ENCODE assay signal across 16 cellular contexts in the genomic region with DNA sequence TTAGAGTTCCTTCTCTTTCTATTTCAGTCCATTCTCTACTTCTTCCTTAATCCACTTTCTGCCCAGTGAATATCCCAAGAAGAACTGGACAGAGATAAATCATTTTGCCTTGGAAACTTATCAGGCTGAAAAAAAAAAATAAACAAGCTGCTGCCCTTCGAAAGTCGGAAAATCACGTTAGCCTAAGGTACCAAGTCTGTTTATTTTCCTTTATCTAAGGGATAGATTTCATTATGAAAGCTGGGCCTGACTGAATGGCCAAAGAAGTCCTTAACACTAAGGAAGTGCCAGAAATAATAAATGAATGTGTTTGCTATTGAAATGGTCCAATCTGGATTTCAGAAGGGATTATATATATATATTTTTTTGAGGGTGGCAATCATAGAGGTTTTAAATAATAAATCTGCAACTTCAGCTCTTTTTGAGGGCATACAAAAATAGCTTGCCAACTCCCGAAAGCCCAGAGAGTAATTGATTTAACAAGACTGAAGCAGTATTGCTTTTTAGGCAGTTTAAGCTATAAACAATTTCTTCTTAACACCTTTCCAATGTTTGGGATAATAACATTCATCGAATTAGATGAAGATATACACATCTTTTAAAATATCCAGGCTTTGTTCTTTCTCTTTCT.
DNase-seq lines count a peak whose midpoint lies in the region; ATAC-seq and TF ChIP-seq lines count a peak whose summit lies in the region.
"Had no signal": no experiment of that assay in that cellular context is flagged by ENCODE, and none has a peak within 500 bp of the region (broad histone marks: within the 10 kb centered on the region; RNA-seq: fewer than 3 reads in every experiment).

No MANE protein-coding gene starts in this region.

- H3K4me3 ChIP-seq in SK-N-SH (ENCODE audit: low read depth in 2 of 2, low read length in 1 of 2): no peak overlapping the region
- no peak overlapping the region for H3K4me3 ChIP-seq in fibroblast of the aortic adventitia (ENCODE audit: low read depth, low read length)
- peak overlapping the region; percentile 46 for H3K4me3 ChIP-seq in neural cell (ENCODE audit: low read length)
- no peak overlapping the region for H3K4me3 ChIP-seq in heart left ventricle
- H3K4me3 ChIP-seq: BLaER1 had no signal

- TF ChIP-seq RAD21 in SK-N-SH (IDR thresholded peaks at IDR 0.05; ENCODE audit: low read length): no peak
- TF ChIP-seq RAD21 in neural cell (conservative IDR thresholded peaks at IDR 0.05): no peak

- H3K4me1 ChIP-seq in SK-N-SH (ENCODE audit: control insufficient read depth in 1 of 2, insufficient read depth in 2 of 2, low read depth in 1 of 2, low read length in 1 of 2) (peaks cover 0 to 4% of the 10 kb centered on the region in 2 experiments; a peak in 2 of 4 replicates), heart left ventricle (no peaks in the 10 kb centered on the region)
- H3K4me1 ChIP-seq: BLaER1 had no signal

- no peaks in the 10 kb centered on the region for H3K79me2 ChIP-seq in SK-N-SH (ENCODE audit: insufficient read depth)
- H3K79me2 ChIP-seq in neural cell (replicated peaks; ENCODE audit: insufficient read depth, low read length): no peaks in the 10 kb centered on the region

- CTCF ChIA-PET in SK-N-SH (lab: Yijun Ruan, JAX): interaction anchor here (2.0 kb wide), 1 partner anchor 10 kb away, joined by 9 read pairs; no protein-coding TSS in a partner anchor

- no peak overlapping the region for H3K9ac ChIP-seq in SK-N-SH
- H3K9ac ChIP-seq in neural cell (ENCODE audit: low read length): peak overlapping the region; percentile 48
- H3K9ac ChIP-seq: BLaER1 had no signal

- H3K27ac ChIP-seq in SK-N-SH (ENCODE audit: low read depth in 2 of 2, low read length in 1 of 2): no peak overlapping the region
- H3K27ac ChIP-seq in neural cell (ENCODE audit: low read length): peak overlapping the region; percentile 87
- no peak overlapping the region for H3K27ac ChIP-seq in heart left ventricle
- H3K27ac ChIP-seq: 22Rv1, BLaER1 had no signal

- intact Hi-C loops in heart left ventricle (cut with DNase I): loop anchor here in 1 of 10 donors (10.0 kb wide), 1 partner anchor 110 kb away; no protein-coding TSS in a partner anchor

- POLR2A ChIA-PET in SK-N-SH (lab: Yijun Ruan, JAX): no interaction called here

- no peak for TF ChIP-seq POLR2A in heart left ventricle (IDR thresholded peaks at IDR 0.05)

- TF ChIP-seq EP300 in SK-N-SH (IDR thresholded peaks at IDR 0.05; ENCODE audit: borderline replicate concordance in 1 of 2, low read depth in 1 of 2, low read length in 1 of 2): no peak
- TF ChIP-seq EP300 in neural cell (conservative IDR thresholded peaks at IDR 0.05; ENCODE audit: poor library complexity, severe bottlenecking): no peak

- H4K20me1 ChIP-seq in SK-N-SH (ENCODE audit: insufficient read depth): no peaks in the 10 kb centered on the region
- no peaks in the 10 kb centered on the region for H4K20me1 ChIP-seq in neural cell (ENCODE audit: insufficient read depth)
- H4K20me1 ChIP-seq: BLaER1 had no signal

- no peaks in the 10 kb centered on the region for H3K9me3 ChIP-seq in SK-N-SH
- no peaks in the 10 kb centered on the region for H3K9me3 ChIP-seq in neural cell (ENCODE audit: low read length)
- H3K9me3 ChIP-seq in heart left ventricle: no peaks in the 10 kb centered on the region
- H3K9me3 ChIP-seq: BLaER1 had no signal

- DNase-seq in SK-N-SH: no peak
- DNase-seq in SK-N-DZ (ENCODE audit: low spot score): peak; percentile 37
- DNase-seq in fibroblast of the aortic adventitia (ENCODE audit: low read depth): peak; percentile 15
- no peak for DNase-seq in T1000 (lab: John Stamatoyannopoulos, UW)
- DNase-seq in heart left ventricle: no peak
- no peak for DNase-seq in germinal center (ENCODE audit: low spot score)
- DNase-seq: CD4-positive, alpha-beta memory T cell; DMS153; DMS79; GF-D8; H9; HFFc6 had no signal

- ATAC-seq in SK-N-SH treated with all-trans-retinoic acid at 6 μM for 48 hours (no peak), heart left ventricle (no peak)

- H3K4me2 ChIP-seq in SK-N-SH (no peak overlapping the region), neural cell (ENCODE audit: low read length) (peak overlapping the region; percentile 1)
- H3K4me2 ChIP-seq: BLaER1 had no signal

- no peaks in the 10 kb centered on the region for H3K9me2 ChIP-seq in SK-N-SH
- H3K9me2 ChIP-seq in neural cell (ENCODE audit: insufficient read depth, low read length): no peaks in the 10 kb centered on the region

- WGBS in SK-N-SH (ENCODE audit: low lambda C conversion rate): 64% methylated on average over 5 of the region's 5 CpGs
- 60 to 71% (median 64%) methylated on average over 5 of the region's 5 CpGs for WGBS in heart left ventricle, 4 donors

- H2AFZ ChIP-seq in SK-N-SH (ENCODE audit: low read depth) (peak overlapping the region; percentile 38; the same call in 1 of the 2 replicates), neural cell (ENCODE audit: low read depth, low read length) (no peak overlapping the region)

- H3K36me3 ChIP-seq in SK-N-SH (replicated peaks in 1 of 2; ENCODE audit: control insufficient read depth in 1 of 2, insufficient read depth in 2 of 2, low read length in 1 of 2) (no peaks in the 10 kb centered on the region), neural cell (ENCODE audit: insufficient read depth, low read length) (no peaks in the 10 kb centered on the region), heart left ventricle (no peaks in the 10 kb centered on the region)
- H3K36me3 ChIP-seq: BLaER1 had no signal

- no peaks in the 10 kb centered on the region for H3K27me3 ChIP-seq in SK-N-SH (ENCODE audit: insufficient read depth)
- no peaks in the 10 kb centered on the region for H3K27me3 ChIP-seq in neural cell (ENCODE audit: insufficient read depth, low read depth, low read length)
- peaks cover 0 to 4% (median 0%) of the 10 kb centered on the region in 9 donors for H3K27me3 ChIP-seq in heart left ventricle
- H3K27me3 ChIP-seq: BLaER1 had no signal

- TF ChIP-seq CTCF in SK-N-SH (IDR thresholded peaks at IDR 0.05): no peak
- TF ChIP-seq CTCF in fibroblast of the aortic adventitia (IDR thresholded peaks at IDR 0.05; ENCODE audit: insufficient read depth, low read length): no peak
- no peak for TF ChIP-seq CTCF in neural cell (IDR thresholded peaks at IDR 0.05; ENCODE audit: poor library complexity, severe bottlenecking)
- no peak for TF ChIP-seq CTCF in heart left ventricle (IDR thresholded peaks at IDR 0.05)

- H3F3A ChIP-seq in SK-N-SH (replicated peaks; ENCODE audit: insufficient read depth) (peaks cover 4% of the 10 kb centered on the region), neural cell (ENCODE audit: insufficient read depth, low read length, poor library complexity, severe bottlenecking) (peaks cover 5% of the 10 kb centered on the region)

TF ChIP-seq in SK-N-SH, 30 proteins besides CTCF, POLR2A, EP300 and RAD21 (continues in another document):
- no peak for TF ChIP-seq RCOR1 (IDR thresholded peaks at IDR 0.05; ENCODE audit: low read length)
- no peak for TF ChIP-seq NFIC (IDR thresholded peaks at IDR 0.05; ENCODE audit: borderline replicate concordance)

TF ChIP-seq in SK-N-SH treated with all-trans-retinoic acid at 6 μM for 48 hours, 23 proteins besides CTCF, POLR2A, EP300 and RAD21 (continues in another document):
- TF ChIP-seq ISL1 (CRISPR knock-in tag; IDR thresholded peaks at IDR 0.05): no peak
- no peak for TF ChIP-seq GLIS3 (CRISPR knock-in tag; IDR thresholded peaks at IDR 0.05)
- TF ChIP-seq, protein P1, sequence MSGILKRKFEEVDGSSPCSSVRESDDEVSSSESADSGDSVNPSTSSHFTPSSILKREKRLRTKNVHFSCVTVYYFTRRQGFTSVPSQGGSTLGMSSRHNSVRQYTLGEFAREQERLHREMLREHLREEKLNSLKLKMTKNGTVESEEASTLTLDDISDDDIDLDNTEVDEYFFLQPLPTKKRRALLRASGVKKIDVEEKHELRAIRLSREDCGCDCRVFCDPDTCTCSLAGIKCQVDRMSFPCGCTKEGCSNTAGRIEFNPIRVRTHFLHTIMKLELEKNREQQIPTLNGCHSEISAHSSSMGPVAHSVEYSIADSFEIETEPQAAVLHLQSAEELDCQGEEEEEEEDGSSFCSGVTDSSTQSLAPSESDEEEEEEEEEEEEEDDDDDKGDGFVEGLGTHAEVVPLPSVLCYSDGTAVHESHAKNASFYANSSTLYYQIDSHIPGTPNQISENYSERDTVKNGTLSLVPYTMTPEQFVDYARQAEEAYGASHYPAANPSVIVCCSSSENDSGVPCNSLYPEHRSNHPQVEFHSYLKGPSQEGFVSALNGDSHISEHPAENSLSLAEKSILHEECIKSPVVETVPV (CRISPR knock-in tag; IDR thresholded peaks at IDR 0.05): no peak

TF ChIP-seq in neural cell, 6 proteins besides CTCF, POLR2A, EP300 and RAD21:
- TF ChIP-seq EZH2 (IDR thresholded peaks at IDR 0.05; ENCODE audit: borderline replicate concordance, insufficient read depth, low read length, poor library complexity, severe bottlenecking) (no peak), MXI1 (conservative IDR thresholded peaks at IDR 0.05; ENCODE audit: poor library complexity, severe bottlenecking) (no peak), POLR2AphosphoS5 (IDR thresholded peaks at IDR 0.05) (no peak), SMC3 (conservative IDR thresholded peaks at IDR 0.05; ENCODE audit: poor library complexity) (no peak), TAF1 (IDR thresholded peaks at IDR 0.05; ENCODE audit: low read depth) (no peak)
- TF ChIP-seq, protein P2, sequence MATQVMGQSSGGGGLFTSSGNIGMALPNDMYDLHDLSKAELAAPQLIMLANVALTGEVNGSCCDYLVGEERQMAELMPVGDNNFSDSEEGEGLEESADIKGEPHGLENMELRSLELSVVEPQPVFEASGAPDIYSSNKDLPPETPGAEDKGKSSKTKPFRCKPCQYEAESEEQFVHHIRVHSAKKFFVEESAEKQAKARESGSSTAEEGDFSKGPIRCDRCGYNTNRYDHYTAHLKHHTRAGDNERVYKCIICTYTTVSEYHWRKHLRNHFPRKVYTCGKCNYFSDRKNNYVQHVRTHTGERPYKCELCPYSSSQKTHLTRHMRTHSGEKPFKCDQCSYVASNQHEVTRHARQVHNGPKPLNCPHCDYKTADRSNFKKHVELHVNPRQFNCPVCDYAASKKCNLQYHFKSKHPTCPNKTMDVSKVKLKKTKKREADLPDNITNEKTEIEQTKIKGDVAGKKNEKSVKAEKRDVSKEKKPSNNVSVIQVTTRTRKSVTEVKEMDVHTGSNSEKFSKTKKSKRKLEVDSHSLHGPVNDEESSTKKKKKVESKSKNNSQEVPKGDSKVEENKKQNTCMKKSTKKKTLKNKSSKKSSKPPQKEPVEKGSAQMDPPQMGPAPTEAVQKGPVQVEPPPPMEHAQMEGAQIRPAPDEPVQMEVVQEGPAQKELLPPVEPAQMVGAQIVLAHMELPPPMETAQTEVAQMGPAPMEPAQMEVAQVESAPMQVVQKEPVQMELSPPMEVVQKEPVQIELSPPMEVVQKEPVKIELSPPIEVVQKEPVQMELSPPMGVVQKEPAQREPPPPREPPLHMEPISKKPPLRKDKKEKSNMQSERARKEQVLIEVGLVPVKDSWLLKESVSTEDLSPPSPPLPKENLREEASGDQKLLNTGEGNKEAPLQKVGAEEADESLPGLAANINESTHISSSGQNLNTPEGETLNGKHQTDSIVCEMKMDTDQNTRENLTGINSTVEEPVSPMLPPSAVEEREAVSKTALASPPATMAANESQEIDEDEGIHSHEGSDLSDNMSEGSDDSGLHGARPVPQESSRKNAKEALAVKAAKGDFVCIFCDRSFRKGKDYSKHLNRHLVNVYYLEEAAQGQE (IDR thresholded peaks at IDR 0.05; ENCODE audit: borderline replicate concordance): no peak

Comparison
In these comparisons a context has a peak if more than half of its experiments do, and no peak if none do; other contexts are left out.
1. DNase-seq: peak in SK-N-DZ (single experiment) and fibroblast of the aortic adventitia (single experiment); none in SK-N-SH (single experiment), T1000 (single experiment), heart left ventricle (0 of 5) and germinal center (single experiment).